Comparison of ENCODE assay signal across 28 cellular contexts in genomic region chr13:67096418-67096817, GRCh38.
"Had no signal": no experiment of that assay in that cellular context is flagged by ENCODE, and none has a peak within 500 bp of the region (broad histone marks: within the 10 kb centered on the region; RNA-seq: fewer than 3 reads in every experiment).

No MANE protein-coding gene starts in this region.

- H3K36me3 ChIP-seq: esophagus muscularis mucosa, gastroesophageal sphincter, lower lobe of right lung, prostate gland, right atrium auricular region, stomach, thoracic aorta, tibial nerve, upper lobe of right lung, uterus had no signal

- DNase-seq: effector CD8-positive, alpha-beta T cell; foreskin keratinocyte; hypothalamus; immature natural killer cell; left ventricle myocardium superior; lower lobe of right lung; naive thymus-derived CD8-positive, alpha-beta T cell; nephron progenitor cell; nucleus accumbens; stimulated activated CD4-positive, alpha-beta T cell treated with anti-CD3 and anti-CD28 coated beads, Interleukin-12 subunit alpha, Interleukin-12 subunit beta, amount 100 ng/mL, for 4 hours; stimulated activated CD4-positive, alpha-beta T cell treated with anti-CD3 and anti-CD28 coated beads, Interleukin-1b, Interleukin-23, amount 100 ng/mL, for 48 hours; stimulated activated CD4-positive, alpha-beta T cell treated with anti-CD3 and anti-CD28 coated beads, Interleukin-4, amount 100 ng/mL, for 1 hour; stimulated activated naive CD4-positive, alpha-beta T cell treated with Interleukin-2 at 50 U/mL for 16 hours; stomach; upper lobe of right lung; uterus had no signal

- H3K4me1 ChIP-seq: foreskin keratinocyte, lower lobe of right lung, prostate gland, stomach, upper lobe of right lung, uterus had no signal

- H3K4me2 ChIP-seq: smooth muscle cell had no signal

- H3K27me3 ChIP-seq: esophagus muscularis mucosa, foreskin keratinocyte, gastroesophageal sphincter, right atrium auricular region, stomach, tibial nerve, upper lobe of right lung, uterus had no signal

- H3K4me3 ChIP-seq: esophagus muscularis mucosa, gastroesophageal sphincter, lower lobe of right lung, prostate gland, right atrium auricular region, smooth muscle cell, stomach, thoracic aorta, tibial nerve, upper lobe of right lung, uterus had no signal

- H3K4me1 Mint-ChIP-seq: immature natural killer cell; naive thymus-derived CD8-positive, alpha-beta T cell; nephron progenitor cell; stimulated activated effector memory CD8-positive, alpha-beta T cell treated with anti-CD3 and anti-CD28 coated beads, Interleukin-12 subunit alpha, Interleukin-12 subunit beta, amount 100 ng/mL, for 72 hours had no signal

- H3K9me3 ChIP-seq: esophagus muscularis mucosa, gastroesophageal sphincter, lower lobe of right lung, prostate gland, right atrium auricular region, stomach, thoracic aorta, tibial nerve, upper lobe of right lung, uterus had no signal

- ATAC-seq: foreskin keratinocyte; gastroesophageal sphincter; lower lobe of right lung; naive thymus-derived CD8-positive, alpha-beta T cell; sciatic nerve; stimulated activated effector memory CD8-positive, alpha-beta T cell treated with anti-CD3 and anti-CD28 coated beads, Interleukin-12 subunit alpha, Interleukin-12 subunit beta, amount 100 ng/mL, for 72 hours; upper lobe of right lung had no signal

- H3K36me3 Mint-ChIP-seq: immature natural killer cell; naive thymus-derived CD8-positive, alpha-beta T cell; stimulated activated effector memory CD8-positive, alpha-beta T cell treated with anti-CD3 and anti-CD28 coated beads, Interleukin-12 subunit alpha, Interleukin-12 subunit beta, amount 100 ng/mL, for 72 hours had no signal

- H3K27ac Mint-ChIP-seq: immature natural killer cell; naive thymus-derived CD8-positive, alpha-beta T cell; nephron progenitor cell; stimulated activated effector memory CD8-positive, alpha-beta T cell treated with anti-CD3 and anti-CD28 coated beads, Interleukin-12 subunit alpha, Interleukin-12 subunit beta, amount 100 ng/mL, for 72 hours had no signal

- H3K4me3 Mint-ChIP-seq: immature natural killer cell; naive thymus-derived CD8-positive, alpha-beta T cell; nephron progenitor cell; stimulated activated effector memory CD8-positive, alpha-beta T cell treated with anti-CD3 and anti-CD28 coated beads, Interleukin-12 subunit alpha, Interleukin-12 subunit beta, amount 100 ng/mL, for 72 hours had no signal

- FAIRE-seq: colon, endothelial cell of umbilical vein, keratinocyte had no signal

- H3K27ac ChIP-seq: esophagus muscularis mucosa, foreskin keratinocyte, gastroesophageal sphincter, lower lobe of right lung, prostate gland, stomach, thoracic aorta, upper lobe of right lung, uterus had no signal

- H3K9me3 Mint-ChIP-seq: naive thymus-derived CD8-positive, alpha-beta T cell; nephron progenitor cell; stimulated activated effector memory CD8-positive, alpha-beta T cell treated with anti-CD3 and anti-CD28 coated beads, Interleukin-12 subunit alpha, Interleukin-12 subunit beta, amount 100 ng/mL, for 72 hours had no signal
